11 cellular contexts compared by ENCODE assay signal in genomic region chr1:23303524-23303923, GRCh38.
"Had no signal": no experiment of that assay in that cellular context is flagged by ENCODE, and none has a peak within 500 bp of the region (broad histone marks: within the 10 kb centered on the region; RNA-seq: fewer than 3 reads in every experiment).

No MANE protein-coding gene starts in this region.

- H3K27ac ChIP-seq: neutrophil, right atrium auricular region had no signal

- H3K27me3 Mint-ChIP-seq: brain had no signal

- H3K9me3 ChIP-seq: neutrophil, right atrium auricular region, tibial nerve had no signal

- H3K4me3 ChIP-seq: right atrium auricular region, tibial nerve had no signal

- H3K4me3 Mint-ChIP-seq: activated T-cell treated with anti-CD3 and anti-CD28 coated beads, Interleukin-2, amount 50 U/mL, for 4 hours; brain had no signal

- DNase-seq: activated naive CD4-positive, alpha-beta T cell; activated T-cell treated with anti-CD3 and anti-CD28 coated beads, Interleukin-2, amount 50 U/mL, for 4 hours; foreskin melanocyte; left ventricle myocardium superior; posterior cingulate gyrus; small intestine had no signal

- ATAC-seq: activated T-cell treated with anti-CD3 and anti-CD28 coated beads, Interleukin-2, amount 50 U/mL, for 4 hours; left ventricle myocardium superior had no signal

- FAIRE-seq: keratinocyte, small intestine had no signal

- H3K9me3 Mint-ChIP-seq: activated T-cell treated with anti-CD3 and anti-CD28 coated beads, Interleukin-2, amount 50 U/mL, for 4 hours; brain had no signal
